ENCODE assay signal across 1 cellular context in genomic region chr13:72537782-72538181, GRCh38.
TF ChIP-seq lines count a peak whose summit lies in the region.

No MANE protein-coding gene starts in this region.

TF ChIP-seq in GM23338, 12 proteins besides CTCF, POLR2A, EP300 and RAD21 (continued from another document):
- TF ChIP-seq, protein P1, sequence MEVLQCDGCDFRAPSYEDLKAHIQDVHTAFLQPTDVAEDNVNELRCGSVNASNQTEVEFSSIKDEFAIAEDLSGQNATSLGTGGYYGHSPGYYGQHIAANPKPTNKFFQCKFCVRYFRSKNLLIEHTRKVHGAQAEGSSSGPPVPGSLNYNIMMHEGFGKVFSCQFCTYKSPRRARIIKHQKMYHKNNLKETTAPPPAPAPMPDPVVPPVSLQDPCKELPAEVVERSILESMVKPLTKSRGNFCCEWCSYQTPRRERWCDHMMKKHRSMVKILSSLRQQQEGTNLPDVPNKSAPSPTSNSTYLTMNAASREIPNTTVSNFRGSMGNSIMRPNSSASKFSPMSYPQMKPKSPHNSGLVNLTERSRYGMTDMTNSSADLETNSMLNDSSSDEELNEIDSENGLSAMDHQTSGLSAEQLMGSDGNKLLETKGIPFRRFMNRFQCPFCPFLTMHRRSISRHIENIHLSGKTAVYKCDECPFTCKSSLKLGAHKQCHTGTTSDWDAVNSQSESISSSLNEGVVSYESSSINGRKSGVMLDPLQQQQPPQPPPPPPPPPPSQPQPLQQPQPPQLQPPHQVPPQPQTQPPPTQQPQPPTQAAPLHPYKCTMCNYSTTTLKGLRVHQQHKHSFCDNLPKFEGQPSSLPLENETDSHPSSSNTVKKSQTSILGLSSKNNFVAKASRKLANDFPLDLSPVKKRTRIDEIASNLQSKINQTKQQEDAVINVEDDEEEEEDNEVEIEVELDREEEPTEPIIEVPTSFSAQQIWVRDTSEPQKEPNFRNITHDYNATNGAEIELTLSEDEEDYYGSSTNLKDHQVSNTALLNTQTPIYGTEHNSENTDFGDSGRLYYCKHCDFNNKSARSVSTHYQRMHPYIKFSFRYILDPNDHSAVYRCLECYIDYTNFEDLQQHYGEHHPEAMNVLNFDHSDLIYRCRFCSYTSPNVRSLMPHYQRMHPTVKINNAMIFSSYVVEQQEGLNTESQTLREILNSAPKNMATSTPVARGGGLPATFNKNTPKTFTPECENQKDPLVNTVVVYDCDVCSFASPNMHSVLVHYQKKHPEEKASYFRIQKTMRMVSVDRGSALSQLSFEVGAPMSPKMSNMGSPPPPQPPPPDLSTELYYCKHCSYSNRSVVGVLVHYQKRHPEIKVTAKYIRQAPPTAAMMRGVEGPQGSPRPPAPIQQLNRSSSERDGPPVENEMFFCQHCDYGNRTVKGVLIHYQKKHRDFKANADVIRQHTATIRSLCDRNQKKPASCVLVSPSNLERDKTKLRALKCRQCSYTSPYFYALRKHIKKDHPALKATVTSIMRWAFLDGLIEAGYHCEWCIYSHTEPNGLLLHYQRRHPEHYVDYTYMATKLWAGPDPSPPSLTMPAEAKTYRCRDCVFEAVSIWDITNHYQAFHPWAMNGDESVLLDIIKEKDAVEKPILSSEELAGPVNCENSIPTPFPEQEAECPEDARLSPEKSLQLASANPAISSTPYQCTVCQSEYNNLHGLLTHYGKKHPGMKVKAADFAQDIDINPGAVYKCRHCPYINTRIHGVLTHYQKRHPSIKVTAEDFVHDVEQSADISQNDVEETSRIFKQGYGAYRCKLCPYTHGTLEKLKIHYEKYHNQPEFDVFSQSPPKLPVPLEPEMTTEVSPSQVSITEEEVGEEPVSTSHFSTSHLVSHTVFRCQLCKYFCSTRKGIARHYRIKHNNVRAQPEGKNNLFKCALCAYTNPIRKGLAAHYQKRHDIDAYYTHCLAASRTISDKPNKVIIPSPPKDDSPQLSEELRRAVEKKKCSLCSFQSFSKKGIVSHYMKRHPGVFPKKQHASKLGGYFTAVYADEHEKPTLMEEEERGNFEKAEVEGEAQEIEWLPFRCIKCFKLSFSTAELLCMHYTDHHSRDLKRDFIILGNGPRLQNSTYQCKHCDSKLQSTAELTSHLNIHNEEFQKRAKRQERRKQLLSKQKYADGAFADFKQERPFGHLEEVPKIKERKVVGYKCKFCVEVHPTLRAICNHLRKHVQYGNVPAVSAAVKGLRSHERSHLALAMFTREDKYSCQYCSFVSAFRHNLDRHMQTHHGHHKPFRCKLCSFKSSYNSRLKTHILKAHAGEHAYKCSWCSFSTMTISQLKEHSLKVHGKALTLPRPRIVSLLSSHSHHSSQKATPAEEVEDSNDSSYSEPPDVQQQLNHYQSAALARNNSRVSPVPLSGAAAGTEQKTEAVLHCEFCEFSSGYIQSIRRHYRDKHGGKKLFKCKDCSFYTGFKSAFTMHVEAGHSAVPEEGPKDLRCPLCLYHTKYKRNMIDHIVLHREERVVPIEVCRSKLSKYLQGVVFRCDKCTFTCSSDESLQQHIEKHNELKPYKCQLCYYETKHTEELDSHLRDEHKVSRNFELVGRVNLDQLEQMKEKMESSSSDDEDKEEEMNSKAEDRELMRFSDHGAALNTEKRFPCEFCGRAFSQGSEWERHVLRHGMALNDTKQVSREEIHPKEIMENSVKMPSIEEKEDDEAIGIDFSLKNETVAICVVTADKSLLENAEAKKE (CRISPR knock-in tag; IDR thresholded peaks at IDR 0.05), result no peak
- TF ChIP-seq EZH2phosphoT487 (IDR thresholded peaks at IDR 0.05; ENCODE audit: unreplicated experiment), result no peak
- no peak for TF ChIP-seq JUNB (IDR thresholded peaks at IDR 0.05; ENCODE audit: unreplicated experiment)
